ENCODE assay signal across 30 cellular contexts in the genomic region with DNA sequence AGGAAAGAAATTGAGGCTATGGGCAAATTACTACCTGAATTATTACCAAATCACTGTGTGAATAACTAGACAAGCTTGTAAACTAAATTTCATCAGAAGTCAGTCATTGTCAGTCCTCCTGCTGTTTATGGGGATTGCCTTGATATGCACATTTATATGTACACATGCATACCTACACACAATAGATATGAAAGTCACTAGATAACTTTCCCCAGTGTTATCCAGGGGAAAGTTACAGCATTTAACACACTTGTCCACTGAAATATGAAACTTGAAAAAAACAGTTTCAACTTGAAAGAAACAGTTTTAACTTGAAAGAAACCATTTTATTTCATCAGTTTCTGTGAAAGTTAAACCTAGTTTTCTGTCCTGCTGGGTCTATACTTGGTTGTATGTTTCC.
"Had no signal": no experiment of that assay in that cellular context is flagged by ENCODE, and none has a peak within 500 bp of the region (broad histone marks: within the 10 kb centered on the region; RNA-seq: fewer than 3 reads in every experiment).

No MANE protein-coding gene starts in this region.

- H3K27ac ChIP-seq: ascending aorta, cardiac muscle cell, WERI-Rb-1 had no signal

- DNase-seq: activated CD4-positive, alpha-beta memory T cell treated with anti-CD3 and anti-CD28 coated beads, Interleukin-2, amount 10 ng/mL, durations not matched to agents 7 days and 5 days; activated CD4-positive, alpha-beta T cell treated with anti-CD3 and anti-CD28 coated beads for 1 hour; activated CD4-positive, alpha-beta T cell treated with anti-CD3 and anti-CD28 coated beads for 36 hours; activated CD4-positive, alpha-beta T cell treated with anti-CD3 and anti-CD28 coated beads for 48 hours; activated CD4-positive, alpha-beta T cell treated with anti-CD3 and anti-CD28 coated beads, Interleukin-2, amount 10 ng/mL, durations not matched to agents 7 days and 5 days; activated CD4-positive, alpha-beta T cell treated with anti-CD3 and anti-CD28 coated beads, Interleukin-2, amount 50 U/mL, for 48 hours; activated CD4-positive, CD25-positive, alpha-beta regulatory T cell; activated CD8-positive, alpha-beta memory T cell treated with anti-CD3 and anti-CD28 coated beads for 24 hours; activated CD8-positive, alpha-beta memory T cell treated with anti-CD3 and anti-CD28 coated beads, Interleukin-2, amount 10 ng/mL, durations not matched to agents 7 days and 5 days; activated CD8-positive, alpha-beta memory T cell treated with anti-CD3 and anti-CD28 coated beads, Interleukin-2, amount 50 U/mL, for 48 hours; activated CD8-positive, alpha-beta T cell treated with anti-CD3 and anti-CD28 coated beads, Interleukin-2, amount 10 ng/mL, durations not matched to agents 7 days and 5 days; activated effector memory CD4-positive, alpha-beta T cell treated with Interleukin-2 at 50 U/mL for 16 hours; activated gamma-delta T cell; activated naive CD4-positive, alpha-beta T cell treated with anti-CD3 and anti-CD28 coated beads, Interleukin-2, amount 10 ng/mL, durations not matched to agents 7 days and 5 days; activated naive CD4-positive, alpha-beta T cell treated with Interleukin-2 at 50 U/mL for 16 hours; activated naive CD8-positive, alpha-beta T cell treated with anti-CD3 and anti-CD28 coated beads, Interleukin-2, amount 10 ng/mL, durations not matched to agents 7 days and 5 days; activated naive CD8-positive, alpha-beta T cell treated with anti-CD3 and anti-CD28 coated beads, Interleukin-2, amount 50 U/mL, for 24 hours; activated T-cell treated with anti-CD3 and anti-CD28 coated beads, Interleukin-2, amount 50 U/mL, for 24 hours; activated T-cell treated with anti-CD3 and anti-CD28 coated beads, Interleukin-2, amount 50 U/mL, for 48 hours; amygdala; anterior cingulate cortex; caudate nucleus; cerebellar nuclear complex; T-helper 2 cell; T-helper 9 cell; WERI-Rb-1 had no signal

- FAIRE-seq: bronchial epithelial cell, TTC549 had no signal
